In genomic region chr5:18270635-18271338, GRCh38 we compare ENCODE assay signal across 15 cellular contexts.
"Had no signal": no experiment of that assay in that cellular context is flagged by ENCODE, and none has a peak within 500 bp of the region (broad histone marks: within the 10 kb centered on the region; RNA-seq: fewer than 3 reads in every experiment).

No MANE protein-coding gene starts in this region.

- H3K4me3 ChIP-seq: dorsolateral prefrontal cortex, esophagus muscularis mucosa, thyroid gland, uterus had no signal

- DNase-seq: activated CD4-positive, alpha-beta T cell treated with anti-CD3 and anti-CD28 coated beads, Interleukin-2, amount 50 U/mL, for 1 hour; activated naive CD8-positive, alpha-beta T cell treated with anti-CD3 and anti-CD28 coated beads for 36 hours; dorsolateral prefrontal cortex; hypothalamus; mesendoderm; natural killer cell; stimulated activated CD4-positive, alpha-beta T cell treated with anti-CD3 and anti-CD28 coated beads, Interleukin-12 subunit alpha, Interleukin-12 subunit beta, amount 100 ng/mL, for 4 hours; T-helper 9 cell; thyroid gland; uterus had no signal

- H3K36me3 ChIP-seq: esophagus muscularis mucosa, neutrophil, thyroid gland, uterus had no signal

- H3K4me1 ChIP-seq: esophagus muscularis mucosa, parathyroid adenoma, thyroid gland, uterus had no signal

- H3K9ac ChIP-seq: parathyroid adenoma had no signal

- H3K9me3 ChIP-seq: esophagus muscularis mucosa, neutrophil, thyroid gland, uterus had no signal

- ATAC-seq: activated CD4-positive, CD25-positive, alpha-beta regulatory T cell treated with anti-CD3 and anti-CD28 coated beads, Interleukin-2, amount 50 U/mL, for 24 hours; natural killer cell; stimulated activated effector memory CD8-positive, alpha-beta T cell treated with anti-CD3 and anti-CD28 coated beads, Interleukin-12 subunit alpha, Interleukin-12 subunit beta, amount 100 ng/mL, for 72 hours had no signal

- H3K27me3 ChIP-seq: dorsolateral prefrontal cortex, esophagus muscularis mucosa, neutrophil, thyroid gland, uterus had no signal
